22 cellular contexts compared by ENCODE assay signal in the genomic region with DNA sequence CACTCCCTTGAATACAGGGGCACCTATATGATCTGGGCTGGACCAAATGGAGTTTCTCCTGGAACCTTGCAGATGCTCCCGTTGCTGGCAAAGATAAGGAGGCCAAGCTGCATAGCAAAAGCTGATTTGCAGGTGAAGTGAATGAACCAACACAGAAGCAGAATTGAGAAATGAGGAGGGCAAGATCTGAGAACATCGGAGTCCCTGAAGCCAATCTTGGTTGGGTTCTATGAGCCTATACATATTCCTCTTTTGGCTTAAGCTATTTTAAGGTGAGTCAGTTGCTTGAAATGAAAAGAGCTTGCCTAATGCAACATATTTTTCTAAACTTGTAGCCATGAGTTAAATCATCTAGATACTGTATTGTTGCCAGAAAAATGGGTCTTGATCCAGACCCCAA.
"Had no signal": no experiment of that assay in that cellular context is flagged by ENCODE, and none has a peak within 500 bp of the region (broad histone marks: within the 10 kb centered on the region; RNA-seq: fewer than 3 reads in every experiment).

No MANE protein-coding gene starts in this region.

- H3K9me3 Mint-ChIP-seq: activated CD8-positive, alpha-beta T cell treated with anti-CD3 and anti-CD28 coated beads for 36 hours; activated T-cell treated with anti-CD3 and anti-CD28 coated beads, Interleukin-2, amount 50 U/mL, for 4 hours; neural progenitor cell had no signal

- H3K4me3 ChIP-seq: esophagus squamous epithelium, mucosa of descending colon, neural progenitor cell, right lobe of liver, testis, upper lobe of left lung had no signal

- H3K4me3 Mint-ChIP-seq: activated CD8-positive, alpha-beta T cell treated with anti-CD3 and anti-CD28 coated beads for 36 hours; activated T-cell treated with anti-CD3 and anti-CD28 coated beads, Interleukin-2, amount 50 U/mL, for 4 hours; naive thymus-derived CD4-positive, alpha-beta T cell; neural progenitor cell had no signal

- H3K36me3 Mint-ChIP-seq: neural progenitor cell had no signal

- H3K27ac Mint-ChIP-seq: activated CD8-positive, alpha-beta T cell treated with anti-CD3 and anti-CD28 coated beads for 36 hours; neural progenitor cell had no signal

- H3K36me3 ChIP-seq: esophagus squamous epithelium, neural progenitor cell, right lobe of liver, upper lobe of left lung had no signal

- H3K27ac ChIP-seq: esophagus squamous epithelium, neural progenitor cell, right lobe of liver, testis, upper lobe of left lung had no signal

- H3K4me1 ChIP-seq: neural progenitor cell, right lobe of liver, testis had no signal

- H2AFZ ChIP-seq: neural progenitor cell had no signal

- ATAC-seq: activated CD8-positive, alpha-beta T cell treated with anti-CD3 and anti-CD28 coated beads for 36 hours; activated T-cell treated with anti-CD3 and anti-CD28 coated beads, Interleukin-2, amount 50 U/mL, for 4 hours; mucosa of descending colon; naive thymus-derived CD4-positive, alpha-beta T cell; right lobe of liver had no signal

- DNase-seq: activated CD4-positive, alpha-beta T cell treated with anti-CD3 and anti-CD28 coated beads for 48 hours; activated CD4-positive, CD25-positive, alpha-beta regulatory T cell; activated CD8-positive, alpha-beta memory T cell treated with anti-CD3 and anti-CD28 coated beads, Interleukin-2, amount 50 U/mL, for 4 hours; activated CD8-positive, alpha-beta T cell treated with anti-CD3 and anti-CD28 coated beads for 36 hours; activated effector memory CD4-positive, alpha-beta T cell treated with Interleukin-2 at 50 U/mL for 16 hours; activated naive CD4-positive, alpha-beta T cell treated with anti-CD3 and anti-CD28 coated beads, Interleukin-2, amount 50 U/mL, for 16 hours; activated T-cell treated with anti-CD3 and anti-CD28 coated beads, Interleukin-2, amount 50 U/mL, for 4 hours; effector CD4-positive, alpha-beta T cell; esophagus squamous epithelium; mesenchymal stem cell; mucosa of descending colon; naive thymus-derived CD4-positive, alpha-beta T cell; right lobe of liver; small intestine; stimulated activated CD4-positive, alpha-beta T cell treated with anti-CD3 and anti-CD28 coated beads, Interleukin-15, amount 100 ng/mL, for 24 hours; stimulated activated CD4-positive, alpha-beta T cell treated with anti-CD3 and anti-CD28 coated beads, Interleukin-2, amount 100 ng/mL, for 48 hours; T-helper 9 cell; testis; upper lobe of left lung had no signal

- H3K27me3 Mint-ChIP-seq: activated CD8-positive, alpha-beta T cell treated with anti-CD3 and anti-CD28 coated beads for 36 hours; naive thymus-derived CD4-positive, alpha-beta T cell had no signal

- H3K27me3 ChIP-seq: esophagus squamous epithelium, neural progenitor cell, right lobe of liver, testis, upper lobe of left lung had no signal

- FAIRE-seq: astrocyte, bronchial epithelial cell, small intestine had no signal

- H3K4me2 ChIP-seq: neural progenitor cell had no signal
